In genomic region chr1:201476670-201477344, GRCh38 we compare ENCODE assay signal across 15 cellular contexts. TPM values are rescaled to one million over a fixed set of nuclear protein-coding genes. Genes with fewer than 3 reads are reported as not detected.
DNase-seq lines count a peak whose midpoint lies in the region; ATAC-seq and TF ChIP-seq lines count a peak whose summit lies in the region.
"Had no signal": no experiment of that assay in that cellular context is flagged by ENCODE, and none has a peak within 500 bp of the region (broad histone marks: within the 10 kb centered on the region; RNA-seq: fewer than 3 reads in every experiment).

No MANE protein-coding gene starts in this region.

- no peak overlapping the region for H3K4me3 ChIP-seq in adipocyte (ENCODE audit: low read length)
- H3K4me3 ChIP-seq in lower lobe of right lung = no peak overlapping the region
- no peak overlapping the region for H3K4me3 ChIP-seq in heart right ventricle
- no peak overlapping the region for H3K4me3 ChIP-seq in esophagus muscularis mucosa

- peaks cover 25% of the 10 kb centered on the region for H3K4me1 ChIP-seq in adipocyte (ENCODE audit: control insufficient read depth, insufficient read depth, low read length)
- H3K4me1 ChIP-seq in lower lobe of right lung = peaks cover 19% of the 10 kb centered on the region
- peaks cover 9 to 29% (median 20%) of the 10 kb centered on the region in 9 donors for H3K4me1 ChIP-seq in heart right ventricle
- peaks cover 20 to 34% (median 28%) of the 10 kb centered on the region in 4 donors for H3K4me1 ChIP-seq in esophagus muscularis mucosa

- TF ChIP-seq CTCF in lower lobe of right lung (IDR thresholded peaks at IDR 0.05) (no peak), heart right ventricle (IDR thresholded peaks at IDR 0.05) (no peak), esophagus muscularis mucosa (IDR thresholded peaks at IDR 0.05) (no peak)

- no peak overlapping the region for H3K9ac ChIP-seq in adipocyte (ENCODE audit: low read length)

- H3K9me3 ChIP-seq in adipocyte (ENCODE audit: control insufficient read depth, low read length) (no peaks in the 10 kb centered on the region), lower lobe of right lung (no peaks in the 10 kb centered on the region), heart right ventricle (no peaks in the 10 kb centered on the region), esophagus muscularis mucosa (no peaks in the 10 kb centered on the region)

- intact Hi-C loops in lower lobe of right lung (cut with DNase I) (no loop called here), heart right ventricle (cut with DNase I) (loop anchor here in 1 of 10 donors (5.0 kb wide), 1 partner anchor 40 kb away; no protein-coding TSS in a partner anchor), esophagus muscularis mucosa (cut with DNase I) (no loop called here)

- no peaks in the 10 kb centered on the region for H3K27me3 ChIP-seq in adipocyte (replicated peaks; ENCODE audit: control insufficient read depth, insufficient read depth, low read length)
- no peaks in the 10 kb centered on the region for H3K27me3 ChIP-seq in lower lobe of right lung (ENCODE audit: low read depth)
- H3K27me3 ChIP-seq in heart right ventricle = peaks cover 0 to 7% (median 0%) of the 10 kb centered on the region in 7 donors
- no peaks in the 10 kb centered on the region for H3K27me3 ChIP-seq in esophagus muscularis mucosa
- H3K27me3 ChIP-seq: brain microvascular endothelial cell had no signal

- peak; percentile 45 for DNase-seq in AG20443 (ENCODE audit: low spot score)
- peak; percentile 97 for DNase-seq in GOT3 (lab: John Stamatoyannopoulos, UW)
- peak; percentile 39 for DNase-seq in adipocyte (ENCODE audit: low read depth)
- peak; percentile 65 for DNase-seq in lower lobe of right lung
- no peak for DNase-seq in heart right ventricle
- DNase-seq in NCI-H1092 (lab: John Stamatoyannopoulos, UW) = no peak
- no peak for DNase-seq in esophagus muscularis mucosa (ENCODE audit: extremely low spot score)
- DNase-seq in activated CD4-positive, alpha-beta T cell treated with anti-CD3 and anti-CD28 coated beads for 4 hours = no peak
- DNase-seq: activated CD4-positive, alpha-beta T cell treated with anti-CD3 and anti-CD28 coated beads, Interleukin-2, amount 50 U/mL, for 1 hour; brain microvascular endothelial cell; endodermal cell; NCI-H2171; stimulated activated CD8-positive, alpha-beta memory T cell treated with anti-CD3 and anti-CD28 coated beads, Interleukin-4, amount 100 ng/mL, for 48 hours had no signal

- H3K27ac ChIP-seq in lower lobe of right lung (no peak overlapping the region), heart right ventricle (no peak overlapping the region), esophagus muscularis mucosa (replicated peaks in 1 of 4) (no peak overlapping the region)
- H3K27ac ChIP-seq: brain microvascular endothelial cell had no signal

- 89 to 91% methylated on average over 6 of the region's 6 CpGs for WGBS in heart right ventricle, 2 donors
- 75% methylated on average over 6 of the region's 6 CpGs for WGBS in esophagus muscularis mucosa

- no peaks in the 10 kb centered on the region for H3K36me3 ChIP-seq in adipocyte (ENCODE audit: control insufficient read depth, insufficient read depth, low read length, severe bottlenecking)
- H3K36me3 ChIP-seq in lower lobe of right lung = no peaks in the 10 kb centered on the region
- H3K36me3 ChIP-seq in heart right ventricle = no peaks in the 10 kb centered on the region
- no peaks in the 10 kb centered on the region for H3K36me3 ChIP-seq in esophagus muscularis mucosa
- H3K36me3 ChIP-seq: brain microvascular endothelial cell had no signal

- no peak for TF ChIP-seq EP300 in esophagus muscularis mucosa (IDR thresholded peaks at IDR 0.05)

- ATAC-seq in lower lobe of right lung (peak; percentile 11 to 22), heart right ventricle (no peak)

- TF ChIP-seq POLR2A in esophagus muscularis mucosa (IDR thresholded peaks at IDR 0.05; ENCODE audit: low read depth) = no peak

RNA-seq across cellular contexts. Expression of gene PHLDA3, which starts 7.8 kb away (rescaled TPM):
- total RNA-seq in lower lobe of right lung (97.1 TPM), heart right ventricle (10 to 100 TPM; 14.4 to 40.0 (median 23.6) TPM), esophagus muscularis mucosa (100 to 1,000 TPM in 2 of 4 donors, 10 to 100 TPM in 2; 63.5 to 158 (median 106) TPM)
- 10 to 100 TPM; 20.8 to 35.6 TPM for polyA plus RNA-seq in heart right ventricle
- total RNA-seq: OCI-LY7 had no signal

RNA-seq across cellular contexts. Expression of gene CSRP1, which starts 30.1 kb away (rescaled TPM):
- total RNA-seq in lower lobe of right lung (185 TPM), heart right ventricle (100 to 1,000 TPM in 1 of 10 donors, 10 to 100 TPM in 9; 48.1 to 103 (median 58.9) TPM), esophagus muscularis mucosa (1,000 to 10,000 TPM; 3,645 to 7,984 (median 5,321) TPM)
- 100 to 1,000 TPM in 1 of 2 donors, 10 to 100 TPM in 1; 74.5 to 104 TPM for polyA plus RNA-seq in heart right ventricle

RNA-seq across cellular contexts. Expression of gene TNNI1, which starts 55.3 kb away (rescaled TPM):
- total RNA-seq in lower lobe of right lung = 0.21 TPM
- total RNA-seq in heart right ventricle = 100 to 1,000 TPM in 1 of 10 donors, 10 to 100 TPM in 7, 1 to 10 TPM in 2; 1.2 to 166 (median 26.1) TPM
- 10 to 100 TPM; 20.8 to 48.0 TPM for polyA plus RNA-seq in heart right ventricle
- total RNA-seq in esophagus muscularis mucosa = under 1 TPM in 1 of 4 donors, not detected in 3; 0.06 TPM
- total RNA-seq: activated T-helper 2 cell treated with anti-CD3 and anti-CD28 coated beads, Interferon-gamma antibody, Interleukin-2, Interleukin-4, amounts not matched to agents 10 μg/mL and 5 μg/mL and 100 μg/mL, durations not matched to agents 14 hours and 24 hours and 36 hours had no signal

Comparison
In these comparisons a context has a peak if more than half of its experiments do, and no peak if none do; other contexts are left out.
1. DNase-seq: peak in AG20443 (single experiment), GOT3 (single experiment), adipocyte (single experiment) and lower lobe of right lung (single experiment); none in heart right ventricle (0 of 2), NCI-H1092 (single experiment), esophagus muscularis mucosa (single experiment) and activated CD4-positive, alpha-beta T cell treated with anti-CD3 and anti-CD28 coated beads for 4 hours (0 of 2).
2. ATAC-seq: peak in lower lobe of right lung (2 of 2); none in heart right ventricle (0 of 8).
3. RNA of gene CSRP1, which starts 30.1 kb away (total RNA-seq): 3,645 to 7,984 TPM in esophagus muscularis mucosa; 185 TPM in lower lobe of right lung (single experiment) and 48.1 to 103 TPM in heart right ventricle; every median in the first group is over 10 times any median in the second.